In the genomic region with DNA sequence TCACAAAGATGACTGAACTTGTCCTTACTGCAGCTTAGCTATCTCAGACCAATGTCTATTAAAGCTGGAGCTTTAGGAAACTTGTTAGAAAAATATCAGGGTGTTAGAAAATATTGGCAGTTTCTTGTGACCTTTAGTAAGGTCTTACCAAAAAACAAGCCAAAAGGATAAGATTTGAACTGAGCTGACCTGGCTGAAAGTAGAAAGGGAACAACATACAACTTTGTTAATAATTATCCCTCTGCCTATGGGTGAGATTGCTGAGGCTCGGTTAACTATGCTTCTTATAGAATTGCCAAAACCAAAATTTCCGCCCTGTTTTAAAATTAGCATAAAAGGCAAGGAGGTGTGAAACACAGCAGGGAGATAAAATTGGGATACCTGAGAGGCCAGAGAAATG, we compare ENCODE assay signal across 7 cellular contexts.
"Had no signal": no experiment of that assay in that cellular context is flagged by ENCODE, and none has a peak within 500 bp of the region (broad histone marks: within the 10 kb centered on the region; RNA-seq: fewer than 3 reads in every experiment).

No MANE protein-coding gene starts in this region.

- H3K9ac ChIP-seq: KMS-11 had no signal

- H3K4me2 ChIP-seq: KMS-11 had no signal

- DNase-seq: IMR-90, KBM-7, KG1 had no signal

- ATAC-seq: K562 had no signal

- FAIRE-seq: HTR-8/SVneo, K562 had no signal

- H3K27ac ChIP-seq: HL-60, KMS-11 had no signal

- H3K4me3 ChIP-seq: K562 had no signal
